1 cellular context compared by ENCODE assay signal in genomic region chr1:206691604-206692003, GRCh38.
TF ChIP-seq lines count a peak whose summit lies in the region.

No MANE protein-coding gene starts in this region.

TF ChIP-seq in A549, 52 proteins besides CTCF, POLR2A, EP300 and RAD21 (continued from another document):
- TF ChIP-seq PBX3 (IDR thresholded peaks at IDR 0.05): no peak
- no peak for TF ChIP-seq MAX (IDR thresholded peaks at IDR 0.05)
- no peak for TF ChIP-seq CBX2 (IDR thresholded peaks at IDR 0.05; ENCODE audit: borderline replicate concordance, low read depth)
- TF ChIP-seq RFX5 (IDR thresholded peaks at IDR 0.05): no peak
- TF ChIP-seq KDM5A (IDR thresholded peaks at IDR 0.05): no peak
- TF ChIP-seq HMGXB4 (CRISPR knock-in tag; IDR thresholded peaks at IDR 0.05; ENCODE audit: borderline replicate concordance): no peak
- no peak for TF ChIP-seq RARB (CRISPR knock-in tag; IDR thresholded peaks at IDR 0.05)
